In genomic region chr19:46927106-46927505, GRCh38 we compare ENCODE assay signal across 10 cellular contexts.
DNase-seq lines count a peak whose midpoint lies in the region; ATAC-seq and TF ChIP-seq lines count a peak whose summit lies in the region.
"Had no signal": no experiment of that assay in that cellular context is flagged by ENCODE, and none has a peak within 500 bp of the region (broad histone marks: within the 10 kb centered on the region; RNA-seq: fewer than 3 reads in every experiment).

No MANE protein-coding gene starts in this region.

- no peak for DNase-seq in activated T-cell treated with anti-CD3 and anti-CD28 coated beads, Interleukin-2, amount 50 U/mL, for 72 hours
- DNase-seq in activated T-cell treated with anti-CD3 and anti-CD28 coated beads, Interleukin-2, amount 50 U/mL, for 48 hours = no peak
- DNase-seq in globus pallidus (ENCODE audit: low spot score) (peak; percentile 69), suprapubic skin (ENCODE audit: low spot score in 2 of 2) (no peak), mesenchymal stem cell (no peak), NCI-H187 (lab: John Stamatoyannopoulos, UW) (no peak)
- DNase-seq: adrenal gland, NCI-H345 had no signal

- peaks cover 25% of the 10 kb centered on the region for H3K79me1 ChIP-seq in mesenchymal stem cell (replicated peaks; ENCODE audit: low read length, poor library complexity, severe bottlenecking)

- no peak overlapping the region for H3K4ac ChIP-seq in mesenchymal stem cell (ENCODE audit: low read depth in 1 of 2, low read length in 2 of 2)

- TF ChIP-seq EP300 in suprapubic skin (IDR thresholded peaks at IDR 0.05) = no peak

- H3K36me3 ChIP-seq in suprapubic skin = peaks cover 5% of the 10 kb centered on the region
- H3K36me3 ChIP-seq in mesenchymal stem cell (ENCODE audit: control insufficient read depth in 1 of 2, insufficient read depth in 2 of 2, low read depth in 1 of 2, low read length in 2 of 2) = peaks cover under 1 to 15% of the 10 kb centered on the region in 2 experiments

- H3K9me3 ChIP-seq in suprapubic skin (no peaks in the 10 kb centered on the region), mesenchymal stem cell (ENCODE audit: control insufficient read depth, low read length) (no peaks in the 10 kb centered on the region)
- H3K9me3 ChIP-seq: adrenal gland had no signal

- ATAC-seq in activated T-cell treated with anti-CD3 and anti-CD28 coated beads, Interleukin-2, amount 50 U/mL, for 72 hours (replicated peaks in 1 of 2) = no peak
- no peak for ATAC-seq in activated T-helper 17 cell treated with anti-CD3 and anti-CD28 coated beads, Interleukin-2, amount 50 U/mL, for 72 hours (replicated peaks)
- ATAC-seq in HG02973 (IDR thresholded peaks at IDR 0.05; ENCODE audit: unreplicated experiment) = no peak

- H3K4me3 Mint-ChIP-seq in activated T-cell treated with anti-CD3 and anti-CD28 coated beads, Interleukin-2, amount 50 U/mL, for 72 hours = no peak overlapping the region
- no peak overlapping the region for H3K4me3 Mint-ChIP-seq in activated T-helper 17 cell treated with anti-CD3 and anti-CD28 coated beads, Interleukin-2, amount 50 U/mL, for 72 hours

- no peak overlapping the region for H3K9ac ChIP-seq in mesenchymal stem cell (ENCODE audit: low read length)

- H3K27me3 Mint-ChIP-seq in activated T-cell treated with anti-CD3 and anti-CD28 coated beads, Interleukin-2, amount 50 U/mL, for 72 hours (ENCODE audit: low read depth) = no peaks in the 10 kb centered on the region
- H3K27me3 Mint-ChIP-seq in activated T-helper 17 cell treated with anti-CD3 and anti-CD28 coated beads, Interleukin-2, amount 50 U/mL, for 72 hours = no peaks in the 10 kb centered on the region

- H3K36me3 Mint-ChIP-seq in activated T-cell treated with anti-CD3 and anti-CD28 coated beads, Interleukin-2, amount 50 U/mL, for 72 hours (ENCODE audit: insufficient read depth in 2 of 2) = no peaks in the 10 kb centered on the region
- peaks cover 16% of the 10 kb centered on the region for H3K36me3 Mint-ChIP-seq in activated T-helper 17 cell treated with anti-CD3 and anti-CD28 coated beads, Interleukin-2, amount 50 U/mL, for 72 hours (ENCODE audit: low read depth)

- H3K23ac ChIP-seq in mesenchymal stem cell (ENCODE audit: low read length in 2 of 2) = no peak overlapping the region

- H3K27ac ChIP-seq in suprapubic skin (peak overlapping the region; percentile 78), mesenchymal stem cell (ENCODE audit: low read length, poor library complexity, severe bottlenecking) (no peak overlapping the region)
- H3K27ac ChIP-seq: adrenal gland had no signal

- H3K27ac Mint-ChIP-seq in activated T-cell treated with anti-CD3 and anti-CD28 coated beads, Interleukin-2, amount 50 U/mL, for 72 hours = peak overlapping the region; percentile 80
- H3K27ac Mint-ChIP-seq in activated T-helper 17 cell treated with anti-CD3 and anti-CD28 coated beads, Interleukin-2, amount 50 U/mL, for 72 hours = peak overlapping the region; percentile 34

- no peak overlapping the region for H2AK5ac ChIP-seq in mesenchymal stem cell (ENCODE audit: low read length, severe bottlenecking)

- H2BK12ac ChIP-seq in mesenchymal stem cell (ENCODE audit: low read length in 2 of 2) = peak overlapping the region in 1 of 2 experiments; percentile 26

- H2BK5ac ChIP-seq in mesenchymal stem cell (ENCODE audit: low read depth, low read length, poor library complexity, severe bottlenecking) = no peak overlapping the region

- H4K91ac ChIP-seq in mesenchymal stem cell (ENCODE audit: low read length) = no peak overlapping the region

- TF ChIP-seq POLR2A in suprapubic skin (IDR thresholded peaks at IDR 0.05) = no peak

- 36% methylated on average over 6 of the region's 6 CpGs for WGBS in suprapubic skin
- WGBS in mesenchymal stem cell = 90% methylated on average over 6 of the region's 6 CpGs

- no peak overlapping the region for H2AFZ ChIP-seq in mesenchymal stem cell (ENCODE audit: low read depth, low read length)

- TF ChIP-seq CTCF in suprapubic skin (IDR thresholded peaks at IDR 0.05) = no peak

- H3K18ac ChIP-seq in mesenchymal stem cell (ENCODE audit: low read depth in 1 of 2, low read length in 2 of 2) = no peak overlapping the region

- H3K9me3 Mint-ChIP-seq in activated T-cell treated with anti-CD3 and anti-CD28 coated beads, Interleukin-2, amount 50 U/mL, for 72 hours = no peaks in the 10 kb centered on the region
- no peaks in the 10 kb centered on the region for H3K9me3 Mint-ChIP-seq in activated T-helper 17 cell treated with anti-CD3 and anti-CD28 coated beads, Interleukin-2, amount 50 U/mL, for 72 hours

- peaks cover 31% of the 10 kb centered on the region for H3K4me1 Mint-ChIP-seq in activated T-cell treated with anti-CD3 and anti-CD28 coated beads, Interleukin-2, amount 50 U/mL, for 72 hours (ENCODE audit: low read depth)
- H3K4me1 Mint-ChIP-seq in activated T-helper 17 cell treated with anti-CD3 and anti-CD28 coated beads, Interleukin-2, amount 50 U/mL, for 72 hours = peaks cover 35% of the 10 kb centered on the region

- H2BK15ac ChIP-seq in mesenchymal stem cell (ENCODE audit: low read depth, poor library complexity, severe bottlenecking) = no peak overlapping the region

- H3K4me3 ChIP-seq in suprapubic skin (no peak overlapping the region), mesenchymal stem cell (ENCODE audit: insufficient read depth in 1 of 2, low read depth in 1 of 2, low read length in 2 of 2) (no peak overlapping the region)
- H3K4me3 ChIP-seq: adrenal gland had no signal

- H3K4me1 ChIP-seq in suprapubic skin = peaks cover 59% of the 10 kb centered on the region
- peaks cover 10% of the 10 kb centered on the region for H3K4me1 ChIP-seq in mesenchymal stem cell (ENCODE audit: control insufficient read depth, insufficient read depth, low read depth, low read length)

- H3K27me3 ChIP-seq in suprapubic skin (no peaks in the 10 kb centered on the region), mesenchymal stem cell (ENCODE audit: control insufficient read depth in 1 of 2, insufficient read depth in 1 of 2, low read length in 2 of 2) (no peaks in the 10 kb centered on the region)
- H3K27me3 ChIP-seq: adrenal gland had no signal

- no peak overlapping the region for H4K8ac ChIP-seq in mesenchymal stem cell (ENCODE audit: low read length)

- no peak overlapping the region for H2BK120ac ChIP-seq in mesenchymal stem cell (ENCODE audit: low read depth, low read length)

- H3K14ac ChIP-seq in mesenchymal stem cell (ENCODE audit: low read length in 2 of 2) = no peak overlapping the region

- H3K4me2 ChIP-seq in mesenchymal stem cell (ENCODE audit: low read length, poor library complexity, severe bottlenecking) = no peak overlapping the region
